In genomic region chr6:109455502-109456282, GRCh38 we compare ENCODE assay signal across 9 cellular contexts. TPM values are rescaled to one million over a fixed set of nuclear protein-coding genes. Genes with fewer than 3 reads are reported as not detected.
DNase-seq lines count a peak whose midpoint lies in the region; ATAC-seq, FAIRE-seq and TF ChIP-seq lines count a peak whose summit lies in the region.
"Had no signal": no experiment of that assay in that cellular context is flagged by ENCODE, and none has a peak within 500 bp of the region (broad histone marks: within the 10 kb centered on the region; RNA-seq: fewer than 3 reads in every experiment).

MICAL1 (minus strand) TSS chr6:109455772; CDS start chr6:109454196, 1,576 bp downstream.

- ATAC-seq in HG02678 (IDR thresholded peaks at IDR 0.05; ENCODE audit: unreplicated experiment): peak; percentile 70

- DNase-seq in NCI-H1436 (lab: John Stamatoyannopoulos, UW) (peak; percentile 88), NCI-H1436 treated with DMSO at 0.1 percent for 48 hours (lab: John Stamatoyannopoulos, UW) (no peak), NCI-H146 (lab: John Stamatoyannopoulos, UW) (peak; percentile 86), caudate nucleus (lab: John Stamatoyannopoulos, UW) (peak in 26 of 61 donors; percentile 22 to 90 (median 56)), kidney (peak; percentile 91)
- peak; percentile 35 to 41 for DNase-seq in stimulated activated CD4-positive, alpha-beta T cell treated with anti-CD3 and anti-CD28 coated beads, Interleukin-15, amount 100 ng/mL, for 48 hours (ENCODE audit: low read depth in 2 of 2)

- TF ChIP-seq CTCF in VCaP (conservative IDR thresholded peaks at IDR 0.05) (peak; percentile 34), kidney (IDR thresholded peaks at IDR 0.05; ENCODE audit: borderline replicate concordance, extremely low read depth, insufficient read depth) (no peak)

- intact Hi-C loops in kidney (cut with DNase I): no loop called here

- peaks cover 2 to 3% of the 10 kb centered on the region in 2 donors for H3K36me3 ChIP-seq in kidney (ENCODE audit: control insufficient read depth in 1 of 2, insufficient read depth in 2 of 2, low read length in 2 of 2)

- no peaks in the 10 kb centered on the region for H3K9me3 ChIP-seq in kidney (ENCODE audit: control insufficient read depth in 1 of 2, low read length in 2 of 2)

- H3K9ac ChIP-seq in kidney (ENCODE audit: low read length in 2 of 2): peak within 1 kb of the TSS; percentile 51 to 69

- peak within 1 kb of the TSS; percentile 78 for H3K27ac ChIP-seq in VCaP
- peak within 1 kb of the TSS; percentile 92 for H3K27ac ChIP-seq in caudate nucleus (ENCODE audit: low read depth, low read length)
- peak within 1 kb of the TSS; percentile 57 to 72 for H3K27ac ChIP-seq in kidney (ENCODE audit: low read depth in 2 of 2, low read length in 2 of 2)

- H3K4me3 ChIP-seq in kidney (ENCODE audit: low read length in 2 of 2): peak within 1 kb of the TSS; percentile 73 to 79

- no peak for FAIRE-seq in kidney (lab: Jason Lieb, UNC)
- FAIRE-seq: G401.6 had no signal

- H3K4me1 ChIP-seq in kidney (ENCODE audit: control insufficient read depth in 1 of 2, insufficient read depth in 1 of 2, low read depth in 1 of 2, low read length in 2 of 2): peaks cover 11 to 15% of the 10 kb centered on the region in 2 donors

RNA-seq across cellular contexts. Expression of gene MICAL1, which starts in this region (rescaled TPM):
- 38.7 TPM for total RNA-seq in kidney
- 13.7 TPM for polyA plus RNA-seq in kidney (ENCODE audit: insufficient read depth, low read depth, low replicate concordance)
